ENCODE assay signal across 14 cellular contexts in the genomic region with DNA sequence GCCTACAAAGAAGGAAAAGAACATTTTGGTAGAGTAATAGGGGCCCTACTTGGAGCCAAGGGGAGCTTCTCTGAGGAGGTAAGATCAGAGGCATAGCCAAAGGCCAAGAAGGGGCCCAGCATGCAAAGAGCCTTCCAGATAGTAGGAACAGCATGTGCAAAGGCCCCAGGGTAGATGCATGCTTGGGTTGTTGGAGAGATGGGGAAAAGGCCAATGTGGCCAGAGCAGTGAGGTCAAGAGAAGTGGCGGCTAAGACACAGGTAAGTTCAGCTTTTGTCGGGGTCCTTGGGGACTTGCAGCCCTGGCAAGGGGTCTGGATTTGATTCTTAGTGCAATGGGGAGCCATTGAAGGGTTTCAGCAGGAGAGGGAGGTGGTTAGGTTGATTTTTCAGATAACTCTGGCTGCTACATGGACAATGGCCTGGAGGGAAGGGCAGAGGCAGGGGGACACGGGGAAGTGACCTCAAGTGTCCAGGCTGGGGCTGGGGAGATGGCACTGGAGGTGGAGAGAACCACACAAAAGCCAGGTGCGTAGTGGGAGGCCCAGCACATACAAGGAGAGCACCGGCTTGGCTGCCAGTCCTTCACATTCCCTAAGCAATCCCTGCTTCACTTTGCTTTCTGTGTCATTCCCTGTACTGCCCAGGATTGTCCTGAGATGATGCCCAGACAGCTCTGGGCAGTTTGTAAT. TPM values are rescaled to one million over a fixed set of nuclear protein-coding genes. Genes with fewer than 3 reads are reported as not detected.
DNase-seq lines count a peak whose midpoint lies in the region; ATAC-seq and TF ChIP-seq lines count a peak whose summit lies in the region.
"Had no signal": no experiment of that assay in that cellular context is flagged by ENCODE, and none has a peak within 500 bp of the region (broad histone marks: within the 10 kb centered on the region; RNA-seq: fewer than 3 reads in every experiment).

No MANE protein-coding gene starts in this region.

- H3K4ac ChIP-seq in neuronal stem cell (ENCODE audit: low read length) = no peak overlapping the region

- ATAC-seq in left cardiac atrium = no peak
- ATAC-seq in upper lobe of right lung = no peak
- no peak for ATAC-seq in GM18858 (IDR thresholded peaks at IDR 0.05; ENCODE audit: unreplicated experiment)

- H3K79me1 ChIP-seq in neuronal stem cell (ENCODE audit: low read depth, low read length) = no peaks in the 10 kb centered on the region

- no peak overlapping the region for H3K23ac ChIP-seq in neuronal stem cell (ENCODE audit: low read depth, low read length, poor library complexity)

- no peak for TF ChIP-seq CTCF in chondrocyte (IDR thresholded peaks at IDR 0.05)
- TF ChIP-seq CTCF in upper lobe of right lung (IDR thresholded peaks at IDR 0.05) = no peak
- no peak for TF ChIP-seq CTCF in GM13976 (IDR thresholded peaks at IDR 0.05; ENCODE audit: borderline replicate concordance, control extremely low read depth, extremely low read depth, insufficient read depth, missing control alignments)

- no peak overlapping the region for H2BK120ac ChIP-seq in neuronal stem cell (ENCODE audit: low read depth, low read length)

- no CpG with 5 or more reads among the region's 5 CpGs for WGBS in neuronal stem cell (ENCODE audit: extremely low coverage in 2 of 2, insufficient read length in 2 of 2, insufficient replicate concordance in 1 of 2), 2 donors

- no peak overlapping the region for H3K4me2 ChIP-seq in neuronal stem cell (ENCODE audit: insufficient read depth, low read length, poor library complexity, severe bottlenecking)
- H3K4me2 ChIP-seq: BLaER1 treated with 17β-estradiol and CSF1 and Interleukin-3, amounts not matched to agents 10 nM and 100 nM had no signal

- H2AK5ac ChIP-seq in neuronal stem cell (ENCODE audit: low read depth, low read length) = peak overlapping the region; percentile 12

- H2BK5ac ChIP-seq in neuronal stem cell (ENCODE audit: low read length) = no peak overlapping the region

- no peak overlapping the region for H3K27ac Mint-ChIP-seq in chondrocyte (ENCODE audit: unreplicated experiment)
- H3K27ac Mint-ChIP-seq: CD4-positive, alpha-beta T cell had no signal

- H3K36me3 Mint-ChIP-seq in chondrocyte (ENCODE audit: low read depth) = no peaks in the 10 kb centered on the region

- DNase-seq in cardiac septum (ENCODE audit: low spot score) = peak; percentile 5
- DNase-seq in left cardiac atrium = no peak
- peak; percentile 73 for DNase-seq in chondrocyte (ENCODE audit: low spot score)
- no peak for DNase-seq in neuronal stem cell (ENCODE audit: low spot score)
- DNase-seq in upper lobe of right lung = peak; percentile 18
- DNase-seq in activated CD4-positive, alpha-beta T cell treated with anti-CD3 and anti-CD28 coated beads, Interleukin-2, amount 50 U/mL, for 1 hour = no peak
- no peak for DNase-seq in GM13976 (ENCODE audit: low spot score)
- DNase-seq: Calu3; CD4-positive, alpha-beta T cell; DMS 273 treated with DMSO at 0.1 percent for 48 hours; IMR-90 had no signal

- no peak overlapping the region for H2AFZ ChIP-seq in neuronal stem cell (ENCODE audit: low read length)

- no peak overlapping the region for H4K8ac ChIP-seq in neuronal stem cell (ENCODE audit: low read depth, low read length)

- peaks cover 25% of the 10 kb centered on the region for H3K27me3 Mint-ChIP-seq in chondrocyte (ENCODE audit: low read depth)

- no peaks in the 10 kb centered on the region for H3K9me3 Mint-ChIP-seq in chondrocyte (ENCODE audit: low read depth)
- H3K9me3 Mint-ChIP-seq: CD4-positive, alpha-beta T cell had no signal

- H3K4me3 Mint-ChIP-seq in chondrocyte (ENCODE audit: unreplicated experiment) = no peak overlapping the region
- H3K4me3 Mint-ChIP-seq: CD4-positive, alpha-beta T cell had no signal

- H3K27me3 ChIP-seq in neuronal stem cell (ENCODE audit: control insufficient read depth in 3 of 3, insufficient read depth in 3 of 3, low read depth in 1 of 3, low read length in 3 of 3) (peaks cover 0 to 14% (median 0%) of the 10 kb centered on the region in 3 experiments), upper lobe of right lung (no peaks in the 10 kb centered on the region)
- H3K27me3 ChIP-seq: BLaER1 treated with 17β-estradiol and CSF1 and Interleukin-3, amounts not matched to agents 10 nM and 100 nM had no signal

- H2BK15ac ChIP-seq in neuronal stem cell (ENCODE audit: low read length) = peak overlapping the region; percentile 7

- no peak overlapping the region for H3K9ac ChIP-seq in neuronal stem cell (ENCODE audit: low read depth, low read length, poor library complexity)
- H3K9ac ChIP-seq: BLaER1 treated with 17β-estradiol and CSF1 and Interleukin-3, amounts not matched to agents 10 nM and 100 nM had no signal

- no peak overlapping the region for H2BK12ac ChIP-seq in neuronal stem cell (ENCODE audit: low read length)

- no peak overlapping the region for H3K27ac ChIP-seq in neuronal stem cell (replicated peaks; ENCODE audit: low read length)
- H3K27ac ChIP-seq in upper lobe of right lung = no peak overlapping the region
- H3K27ac ChIP-seq: BLaER1 treated with 17β-estradiol and CSF1 and Interleukin-3, amounts not matched to agents 10 nM and 100 nM had no signal

- H3K36me3 ChIP-seq in neuronal stem cell (replicated peaks in 1 of 2; ENCODE audit: control insufficient read depth in 2 of 2, insufficient read depth in 2 of 2, low read length in 2 of 2) (no peaks in the 10 kb centered on the region), upper lobe of right lung (no peaks in the 10 kb centered on the region)
- H3K36me3 ChIP-seq: BLaER1 treated with 17β-estradiol and CSF1 and Interleukin-3, amounts not matched to agents 10 nM and 100 nM had no signal

- H4K91ac ChIP-seq in neuronal stem cell (ENCODE audit: low read depth, low read length, poor library complexity) = no peak overlapping the region

- H3K14ac ChIP-seq in neuronal stem cell (ENCODE audit: low read length) = no peak overlapping the region

- H3K4me1 Mint-ChIP-seq in chondrocyte (ENCODE audit: low read depth) = peaks cover 11% of the 10 kb centered on the region

- H3K4me3 ChIP-seq in neuronal stem cell (ENCODE audit: low read length in 2 of 2) (no peak overlapping the region), upper lobe of right lung (no peak overlapping the region)
- H3K4me3 ChIP-seq: BLaER1 treated with 17β-estradiol and CSF1 and Interleukin-3, amounts not matched to agents 10 nM and 100 nM had no signal

- no peak overlapping the region for H3K18ac ChIP-seq in neuronal stem cell (ENCODE audit: low read length)

- in situ Hi-C loops in GM13976 (cut with MboI; ENCODE audit: low sequenced_read_pairs, unreplicated experiment) = no loop called here

- H3K4me1 ChIP-seq in neuronal stem cell (ENCODE audit: control insufficient read depth in 2 of 2, insufficient read depth in 1 of 2, low read depth in 1 of 2, low read length in 2 of 2) = peaks cover 0 to 19% of the 10 kb centered on the region in 2 donors
- H3K4me1 ChIP-seq in upper lobe of right lung = no peaks in the 10 kb centered on the region

- no peaks in the 10 kb centered on the region for H3K9me3 ChIP-seq in neuronal stem cell (replicated peaks in 1 of 2; ENCODE audit: control insufficient read depth in 2 of 2, insufficient read depth in 1 of 2, low read depth in 1 of 2, low read length in 2 of 2)
- no peaks in the 10 kb centered on the region for H3K9me3 ChIP-seq in upper lobe of right lung

- intact Hi-C loops in cardiac septum (cut with DNase I) (no loop called here), left cardiac atrium (cut with DNase I) (no loop called here), upper lobe of right lung (cut with DNase I) (no loop called here)

RNA-seq across cellular contexts. Expression of a gene that starts 16.5 kb away (rescaled TPM):
- total RNA-seq in cardiac septum (3.0 TPM), left cardiac atrium (under 1 TPM; 0.52 to 0.59 TPM), chondrocyte (0.60 to 2.2 TPM (median 0.62 TPM) in 3 replicates), upper lobe of right lung (3.0 TPM)
- polyA plus RNA-seq in neuronal stem cell (2013, experiment 1 of 2) = 0.70 TPM
- polyA plus RNA-seq in neuronal stem cell (2013, experiment 2 of 2) = 0.89 TPM
- total RNA-seq: Calu3; CD4-positive, alpha-beta T cell; Daoy; IMR-90 had no signal
- polyA plus RNA-seq: IMR-90 had no signal

Comparison
In these comparisons a context has a peak if more than half of its experiments do, and no peak if none do; other contexts are left out.
1. DNase-seq: peak in cardiac septum (single experiment), chondrocyte (single experiment) and upper lobe of right lung (single experiment); none in left cardiac atrium (single experiment), neuronal stem cell (single experiment), activated CD4-positive, alpha-beta T cell treated with anti-CD3 and anti-CD28 coated beads, Interleukin-2, amount 50 U/mL, for 1 hour (single experiment) and GM13976 (single experiment).